ENCODE assay signal across 15 cellular contexts in the genomic region with DNA sequence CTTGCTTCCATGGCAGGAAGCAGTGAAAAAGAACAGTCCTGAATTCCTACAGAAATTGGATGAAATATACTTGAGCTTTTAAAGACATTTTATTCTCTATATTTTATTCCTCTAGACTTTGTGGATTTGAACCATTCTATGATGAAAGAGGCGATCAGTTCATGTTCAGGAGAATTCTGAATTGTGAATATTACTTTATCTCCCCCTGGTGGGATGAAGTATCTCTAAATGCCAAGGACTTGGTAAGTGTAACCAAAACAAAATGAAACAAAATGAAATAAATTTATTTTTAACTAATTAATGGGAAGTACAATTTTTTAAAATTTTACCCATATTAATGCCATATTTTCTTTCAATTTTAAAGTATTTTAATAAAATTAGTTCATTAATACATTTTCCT. TPM values are rescaled to one million over a fixed set of nuclear protein-coding genes. Genes with fewer than 3 reads are reported as not detected.
DNase-seq lines count a peak whose midpoint lies in the region; ATAC-seq and TF ChIP-seq lines count a peak whose summit lies in the region.
"Had no signal": no experiment of that assay in that cellular context is flagged by ENCODE, and none has a peak within 500 bp of the region (broad histone marks: within the 10 kb centered on the region; RNA-seq: fewer than 3 reads in every experiment).

No MANE protein-coding gene starts in this region.

- H3K36me3 Mint-ChIP-seq in immature natural killer cell = no peaks in the 10 kb centered on the region

- RAD21 ChIA-PET in HCT116 (lab: Charles Lee; ENCODE audit: low non-redundant PET in 1 of 2, low total read pairs in 2 of 2, uncharacterized antibody in 2 of 2, unreplicated experiment in 2 of 2) = no interaction called here

- POLR2A ChIA-PET in HCT116 (lab: Charles Lee) = no interaction called here

- H3K4me2 ChIP-seq in HCT116 (ENCODE audit: low read length) = no peak overlapping the region

- BruUV-seq in HCT116 (replicated peaks; lab: Mats Ljungman, UMichigan) = no TSS peak

- no peaks in the 10 kb centered on the region for H3K9me2 ChIP-seq in HCT116 (ENCODE audit: insufficient read depth)

- ATAC-seq in HCT116 (no peak), HG02642 (IDR thresholded peaks at IDR 0.05; ENCODE audit: poor library complexity, unreplicated experiment) (no peak)
- ATAC-seq: K562 had no signal

- no peaks in the 10 kb centered on the region for H4K20me1 ChIP-seq in HCT116 (ENCODE audit: insufficient read depth)

- TF ChIP-seq POLR2A in HCT116 (IDR thresholded peaks at IDR 0.05; ENCODE audit: borderline replicate concordance, extremely low read depth, insufficient read depth, insufficient read length) = no peak

- H3K27ac Mint-ChIP-seq in immature natural killer cell = no peak overlapping the region
- H3K27ac Mint-ChIP-seq: dendritic cell treated with granulocyte-macrophage colony-stimulating factor and Interleukin-4, amounts not matched to agents 40 ng/mL and 50 ng/mL, for 4 days had no signal

- H3K27me3 ChIP-seq in HCT116 (ENCODE audit: insufficient read depth, low read length) = no peaks in the 10 kb centered on the region
- no peaks in the 10 kb centered on the region for H3K27me3 ChIP-seq in liver (ENCODE audit: control insufficient read depth in 4 of 4, insufficient read depth in 4 of 4, low read length in 3 of 4)
- H3K27me3 ChIP-seq: testis had no signal

- H3K36me3 ChIP-seq in HCT116 (ENCODE audit: control insufficient read depth in 1 of 2, insufficient read depth in 2 of 2, low read length in 2 of 2) (no peaks in the 10 kb centered on the region), liver (ENCODE audit: control insufficient read depth in 4 of 4, insufficient read depth in 3 of 4, low read depth in 1 of 4, low read length in 3 of 4) (no peaks in the 10 kb centered on the region)

- TF ChIP-seq RAD21 in HCT116 (IDR thresholded peaks at IDR 0.05; ENCODE audit: low read depth) (peak; percentile 23; the same call in 1 of the 2 replicates), liver (IDR thresholded peaks at IDR 0.05) (peak; percentile 33 to 40)

- H3K9me3 ChIP-seq in HCT116 (ENCODE audit: control insufficient read depth in 1 of 2, insufficient read depth in 1 of 2, low read depth in 1 of 2, low read length in 2 of 2) = no peaks in the 10 kb centered on the region
- no peaks in the 10 kb centered on the region for H3K9me3 ChIP-seq in liver (ENCODE audit: control insufficient read depth in 4 of 4, low read length in 3 of 4)
- H3K9me3 ChIP-seq: testis had no signal

- no peaks in the 10 kb centered on the region for H3K4me1 ChIP-seq in HCT116 (ENCODE audit: control insufficient read depth in 1 of 2, insufficient read depth in 2 of 2, low read length in 2 of 2)
- no peaks in the 10 kb centered on the region for H3K4me1 ChIP-seq in liver (ENCODE audit: control insufficient read depth in 4 of 4, insufficient read depth in 4 of 4, low read length in 3 of 4)
- H3K4me1 ChIP-seq: testis had no signal

- peaks cover 0 to 2% (median 0%) of the 10 kb centered on the region in 3 donors for H3K27me3 Mint-ChIP-seq in immature natural killer cell (ENCODE audit: low read depth in 3 of 3)

- H3K4me3 ChIP-seq in HCT116 (replicated peaks in 1 of 2; ENCODE audit: low read depth in 1 of 2, low read length in 2 of 2) = no peak overlapping the region
- H3K4me3 ChIP-seq in astrocyte of the cerebellum (ENCODE audit: low read depth, low read length) = no peak overlapping the region
- H3K4me3 ChIP-seq in liver (ENCODE audit: low read depth in 1 of 3, low read length in 3 of 3) = no peak overlapping the region
- H3K4me3 ChIP-seq: K562, testis had no signal

- CTCF ChIA-PET in HCT116 (lab: Charles Lee) = no interaction called here

- no peaks in the 10 kb centered on the region for H3K4me1 Mint-ChIP-seq in immature natural killer cell

- H3K27ac ChIP-seq in HCT116 (ENCODE audit: low read depth, low read length) (no peak overlapping the region), liver (ENCODE audit: low read depth in 1 of 2, low read length in 2 of 2) (no peak overlapping the region)
- H3K27ac ChIP-seq: 22Rv1, testis had no signal

- H3K79me2 ChIP-seq in HCT116 (ENCODE audit: insufficient read depth, low read length) = no peaks in the 10 kb centered on the region

- TF ChIP-seq CTCF in HCT116 (IDR thresholded peaks at IDR 0.05 in 2 of 3, conservative IDR thresholded peaks at IDR 0.05 in 1 of 3; ENCODE audit: borderline replicate concordance in 1 of 3, insufficient read depth in 1 of 3, low read depth in 2 of 3, low read length in 2 of 3) = peak in 1 of 3 experiments; percentile 7; a peak in 1 of 6 replicates
- peak; percentile 23 for TF ChIP-seq CTCF in astrocyte of the cerebellum (IDR thresholded peaks at IDR 0.05; ENCODE audit: low read depth, low read length, missing control alignments)
- TF ChIP-seq CTCF in liver (IDR thresholded peaks at IDR 0.05; ENCODE audit: low read depth, low read length, missing input control) = no peak

- 91% methylated on average over 1 of the region's 1 CpG for WGBS in liver

- no peak overlapping the region for H3K4me3 Mint-ChIP-seq in immature natural killer cell
- H3K4me3 Mint-ChIP-seq: dendritic cell treated with granulocyte-macrophage colony-stimulating factor and Interleukin-4, amounts not matched to agents 40 ng/mL and 50 ng/mL, for 4 days had no signal

- in situ Hi-C loops in astrocyte of the cerebellum (cut with HindIII; ENCODE audit: low sequenced_read_pairs) = no loop called here

- DNase-seq in DMS 273 (lab: John Stamatoyannopoulos, UW; ENCODE audit: unreplicated experiment) = peak; percentile 46
- no peak for DNase-seq in DMS 273 treated with DMSO at 0.1 percent for 48 hours (lab: John Stamatoyannopoulos, UW)
- DNase-seq in HCT116 (ENCODE audit: low read depth, low spot score) = no peak
- DNase-seq in astrocyte of the cerebellum (ENCODE audit: low read depth) = no peak
- DNase-seq in immature natural killer cell = no peak
- no peak for DNase-seq in NOMO-1 (lab: John Stamatoyannopoulos, UW; ENCODE audit: unreplicated experiment in 2 of 2)
- DNase-seq: activated T-cell treated with anti-CD3 and anti-CD28 coated beads, Interleukin-2, amount 50 U/mL, for 1 hour; foreskin melanocyte; islet precursor cell; testis had no signal

- H3K9ac ChIP-seq in HCT116 (ENCODE audit: low read length) (no peak overlapping the region), liver (ENCODE audit: low read depth in 1 of 2, low read length in 2 of 2) (no peak overlapping the region)

- intact Hi-C loops in HCT116 (cut with micrococcal nuclease) = loop anchor here (5.0 kb wide), 1 partner anchor 321 kb away; no protein-coding TSS in a partner anchor

- H3K9me3 Mint-ChIP-seq in immature natural killer cell = no peaks in the 10 kb centered on the region
- H3K9me3 Mint-ChIP-seq: dendritic cell treated with granulocyte-macrophage colony-stimulating factor and Interleukin-4, amounts not matched to agents 40 ng/mL and 50 ng/mL, for 4 days had no signal

- H2AFZ ChIP-seq in HCT116 (ENCODE audit: low read depth, low read length, poor library complexity, severe bottlenecking) = no peak overlapping the region

TF ChIP-seq in liver, 16 proteins besides CTCF, POLR2A, EP300 and RAD21:
- TF ChIP-seq SP1 (IDR thresholded peaks at IDR 0.05) (no peak), GABPA (IDR thresholded peaks at IDR 0.05 in 1 of 2, conservative IDR thresholded peaks at IDR 0.05 in 1 of 2) (no peak), HNF4A (conservative IDR thresholded peaks at IDR 0.05) (no peak), NR2F2 (IDR thresholded peaks at IDR 0.05) (no peak), RXRA (IDR thresholded peaks at IDR 0.05) (no peak), TAF1 (conservative IDR thresholded peaks at IDR 0.05) (no peak), JUND (IDR thresholded peaks at IDR 0.05) (no peak), HNF4G (IDR thresholded peaks at IDR 0.05) (no peak)
- TF ChIP-seq, protein P1, sequence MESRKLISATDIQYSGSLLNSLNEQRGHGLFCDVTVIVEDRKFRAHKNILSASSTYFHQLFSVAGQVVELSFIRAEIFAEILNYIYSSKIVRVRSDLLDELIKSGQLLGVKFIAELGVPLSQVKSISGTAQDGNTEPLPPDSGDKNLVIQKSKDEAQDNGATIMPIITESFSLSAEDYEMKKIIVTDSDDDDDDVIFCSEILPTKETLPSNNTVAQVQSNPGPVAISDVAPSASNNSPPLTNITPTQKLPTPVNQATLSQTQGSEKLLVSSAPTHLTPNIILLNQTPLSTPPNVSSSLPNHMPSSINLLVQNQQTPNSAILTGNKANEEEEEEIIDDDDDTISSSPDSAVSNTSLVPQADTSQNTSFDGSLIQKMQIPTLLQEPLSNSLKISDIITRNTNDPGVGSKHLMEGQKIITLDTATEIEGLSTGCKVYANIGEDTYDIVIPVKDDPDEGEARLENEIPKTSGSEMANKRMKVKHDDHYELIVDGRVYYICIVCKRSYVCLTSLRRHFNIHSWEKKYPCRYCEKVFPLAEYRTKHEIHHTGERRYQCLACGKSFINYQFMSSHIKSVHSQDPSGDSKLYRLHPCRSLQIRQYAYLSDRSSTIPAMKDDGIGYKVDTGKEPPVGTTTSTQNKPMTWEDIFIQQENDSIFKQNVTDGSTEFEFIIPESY (IDR thresholded peaks at IDR 0.05) = no peak

RNA-seq across cellular contexts. Expression of a gene that starts 34.1 kb away (rescaled TPM):
- total RNA-seq in HCT116 (2021; ENCODE audit: unreplicated experiment) = 44.3 TPM
- polyA plus RNA-seq in HCT116 (2012) = 18.7 and 20.5 TPM in 2 replicates
- total RNA-seq in liver = 10 to 100 TPM; 53.2 to 61.2 TPM
- polyA plus RNA-seq in liver = 10 to 100 TPM; 10.1 to 15.0 TPM
- polyA plus RNA-seq in immature natural killer cell = 10 to 100 TPM in 2 of 3 donors, 1 to 10 TPM in 1; 8.8 to 12.8 (median 11.8) TPM
